Comparison of ENCODE assay signal across 1 cellular context in genomic region chr22:50459016-50459415, GRCh38.
TF ChIP-seq lines count a peak whose summit lies in the region.

No MANE protein-coding gene starts in this region.

TF ChIP-seq in GM12878, 131 proteins besides CTCF, POLR2A, EP300 and RAD21:
- no peak for TF ChIP-seq PBX3 (IDR thresholded peaks at IDR 0.05; ENCODE audit: insufficient replicate concordance, low read depth, low read length)
